ENCODE assay signal across 8 cellular contexts in the genomic region with DNA sequence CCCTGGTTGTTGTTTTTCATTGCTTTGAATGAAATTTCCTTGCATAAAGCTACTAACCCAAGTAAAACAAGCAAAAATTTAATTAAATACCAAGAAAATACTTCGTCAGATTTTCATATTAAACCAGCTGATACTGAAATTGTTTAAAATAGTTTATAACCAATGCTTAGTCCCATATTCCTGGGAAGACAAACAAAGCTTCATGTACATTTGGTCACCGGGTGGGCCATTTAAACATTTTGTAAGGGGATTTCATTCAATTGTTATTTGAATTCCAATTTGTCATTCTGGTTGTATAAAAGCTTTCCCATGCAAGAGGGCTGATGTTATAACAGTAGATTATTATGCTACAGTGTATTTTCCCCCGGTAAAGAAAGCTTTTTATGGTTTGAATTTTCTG. TPM values are rescaled to one million over a fixed set of nuclear protein-coding genes. Genes with fewer than 3 reads are reported as not detected.
DNase-seq lines count a peak whose midpoint lies in the region; ATAC-seq and TF ChIP-seq lines count a peak whose summit lies in the region.

No MANE protein-coding gene starts in this region.

- no peaks in the 10 kb centered on the region for H3K9me3 ChIP-seq in HUES48 (ENCODE audit: control insufficient read depth, insufficient read depth, low read length)
- H3K9me3 ChIP-seq in ascending aorta, result no peaks in the 10 kb centered on the region
- H3K9me3 ChIP-seq in muscle layer of duodenum (ENCODE audit: control insufficient read depth in 1 of 2, low read length in 2 of 2), result no peaks in the 10 kb centered on the region

- H3K27me3 ChIP-seq in HUES48 (ENCODE audit: control insufficient read depth, insufficient read depth, low read length) (no peaks in the 10 kb centered on the region), ascending aorta (no peaks in the 10 kb centered on the region), muscle layer of duodenum (ENCODE audit: low read depth, low read length) (no peaks in the 10 kb centered on the region)

- H3K27ac ChIP-seq in 22Rv1, result peak overlapping the region; percentile 62
- peak overlapping the region; percentile 89 for H3K27ac ChIP-seq in HUES48 (ENCODE audit: low read depth, low read length)
- H3K27ac ChIP-seq in ascending aorta, result peak overlapping the region in 1 of 2 donors; percentile 69
- peak overlapping the region; percentile 8 for H3K27ac ChIP-seq in muscle layer of duodenum (ENCODE audit: low read length)

- peaks cover 8% of the 10 kb centered on the region for H3K4me1 ChIP-seq in HUES48 (ENCODE audit: control insufficient read depth, insufficient read depth, low read length)
- peaks cover 0 to 6% of the 10 kb centered on the region in 2 donors for H3K4me1 ChIP-seq in ascending aorta
- H3K4me1 ChIP-seq in muscle layer of duodenum (ENCODE audit: control insufficient read depth in 1 of 2, insufficient read depth in 2 of 2, low read length in 2 of 2), result peaks cover 5 to 19% of the 10 kb centered on the region in 2 donors

- no peak for ATAC-seq in GM19395 (IDR thresholded peaks at IDR 0.05; ENCODE audit: unreplicated experiment)
- ATAC-seq in HG02763 (IDR thresholded peaks at IDR 0.05; ENCODE audit: unreplicated experiment), result no peak

- H3K4me3 ChIP-seq in HUES48 (ENCODE audit: low read depth, low read length), result peak overlapping the region; percentile 88
- H3K4me3 ChIP-seq in ascending aorta, result peak overlapping the region; percentile 75 to 83
- H3K4me3 ChIP-seq in muscle layer of duodenum (ENCODE audit: low read depth in 1 of 2, low read length in 2 of 2), result peak overlapping the region; percentile 86 to 91

- DNase-seq in ascending aorta (ENCODE audit: low spot score in 2 of 2), result no peak
- DNase-seq in stimulated activated CD4-positive, alpha-beta T cell treated with anti-CD3 and anti-CD28 coated beads, Interleukin-15, amount 100 ng/mL, for 24 hours, result no peak
- no peak for DNase-seq in NK-92 treated with Interleukin-12 subunit alpha and Interleukin-12 subunit beta, amount 100 ng/mL, for 24 hours (lab: John Stamatoyannopoulos, UW)

- H3K9ac ChIP-seq in HUES48 (ENCODE audit: low read depth, low read length), result no peak overlapping the region

- intact Hi-C loops in ascending aorta (cut with DNase I), result loop anchor here (1.0 kb wide), 1 partner anchor 10 kb away; a partner anchor contains a TSS

- TF ChIP-seq CTCF in 22Rv1 (IDR thresholded peaks at IDR 0.05) (no peak), ascending aorta (IDR thresholded peaks at IDR 0.05) (no peak)

- H3K36me3 ChIP-seq in HUES48 (ENCODE audit: control insufficient read depth, insufficient read depth, low read length), result peaks cover 12% of the 10 kb centered on the region
- H3K36me3 ChIP-seq in ascending aorta, result peaks cover 8 to 13% of the 10 kb centered on the region in 2 donors
- peaks cover 10 to 13% of the 10 kb centered on the region in 2 donors for H3K36me3 ChIP-seq in muscle layer of duodenum (ENCODE audit: control insufficient read depth in 1 of 2, insufficient read depth in 2 of 2, low read length in 2 of 2)

RNA-seq across cellular contexts. Expression of a gene that starts 0.6 kb away (rescaled TPM):
- 6.8 TPM for total RNA-seq in ascending aorta

RNA-seq across cellular contexts. Expression of a gene that starts 10.1 kb away (rescaled TPM):
- 21.8 TPM for total RNA-seq in ascending aorta

RNA-seq across cellular contexts. Expression of a gene that starts 30.4 kb away (rescaled TPM):
- 14.0 TPM for total RNA-seq in ascending aorta

RNA-seq across cellular contexts. Expression of a gene that starts 30.8 kb away (rescaled TPM):
- 1.3 TPM for total RNA-seq in ascending aorta
